ENCODE assay signal across 9 cellular contexts in genomic region chr1:67561704-67562113, GRCh38.
DNase-seq lines count a peak whose midpoint lies in the region; ATAC-seq and TF ChIP-seq lines count a peak whose summit lies in the region.
"Had no signal": no experiment of that assay in that cellular context is flagged by ENCODE, and none has a peak within 500 bp of the region (broad histone marks: within the 10 kb centered on the region; RNA-seq: fewer than 3 reads in every experiment).

No MANE protein-coding gene starts in this region.

- CTCF ChIA-PET in Caco-2 (lab: Charles Lee) = interaction anchor here (0.6 to 2.6 kb wide), 7 partner anchors 29 to 210 kb away, joined by 3 to 9 read pairs (median 5); partner anchors contain the start of gene GADD45A
- CTCF ChIA-PET in activated CD8-positive, alpha-beta memory T cell treated with anti-CD3 and anti-CD28 coated beads, Interleukin-2, amount 10 ng/mL, durations not matched to agents 7 days and 5 days (lab: Charles Lee) = interaction anchor here (0.8 to 5.5 kb wide), 24 partner anchors 10 to 348 kb away, joined by 3 to 84 read pairs (median 4); partner anchors contain the start of gene GADD45A

- no peak overlapping the region for H3K27ac Mint-ChIP-seq in Caco-2 (ENCODE audit: unreplicated experiment)
- H3K27ac Mint-ChIP-seq in activated CD8-positive, alpha-beta memory T cell treated with anti-CD3 and anti-CD28 coated beads, Interleukin-2, amount 10 ng/mL, durations not matched to agents 7 days and 5 days = no peak overlapping the region
- H3K27ac Mint-ChIP-seq: activated naive CD8-positive, alpha-beta T cell had no signal

- peak; percentile 69 for ATAC-seq in GM21360 (IDR thresholded peaks at IDR 0.05; ENCODE audit: unreplicated experiment)
- peak; percentile 90 for ATAC-seq in activated CD8-positive, alpha-beta memory T cell treated with anti-CD3 and anti-CD28 coated beads, Interleukin-2, amount 10 ng/mL, durations not matched to agents 7 days and 5 days

- H3K36me3 Mint-ChIP-seq in Caco-2 (ENCODE audit: insufficient read depth, unreplicated experiment) = no peaks in the 10 kb centered on the region
- no peaks in the 10 kb centered on the region for H3K36me3 Mint-ChIP-seq in activated CD8-positive, alpha-beta memory T cell treated with anti-CD3 and anti-CD28 coated beads, Interleukin-2, amount 10 ng/mL, durations not matched to agents 7 days and 5 days
- H3K36me3 Mint-ChIP-seq: activated naive CD8-positive, alpha-beta T cell had no signal

- no peak overlapping the region for H3K4me3 ChIP-seq in Caco-2 (ENCODE audit: low read depth, low read length)
- H3K4me3 ChIP-seq in HL-60 (replicated peaks; ENCODE audit: insufficient read depth, low read length) = no peak overlapping the region
- no peak overlapping the region for H3K4me3 ChIP-seq in epithelial cell of proximal tubule (ENCODE audit: low read depth, low read length)

- TF ChIP-seq CTCF in Caco-2 (IDR thresholded peaks at IDR 0.05; ENCODE audit: insufficient read depth in 1 of 2, low read depth in 1 of 2, low read length in 1 of 2, severe bottlenecking in 1 of 2, unreplicated experiment in 1 of 2) = peak; percentile 73 to 77
- TF ChIP-seq CTCF in HL-60 (IDR thresholded peaks at IDR 0.05; ENCODE audit: insufficient read depth, low read length) = peak; percentile 83
- TF ChIP-seq CTCF in epithelial cell of proximal tubule (conservative IDR thresholded peaks at IDR 0.05; ENCODE audit: low read depth, low read length) = peak; percentile 96

- no TSS peak for BruUV-seq in Caco-2 (replicated peaks; lab: Mats Ljungman, UMichigan)

- H3K36me3 ChIP-seq in Caco-2 (ENCODE audit: control insufficient read depth, insufficient read depth, low read length) = no peaks in the 10 kb centered on the region

- no peaks in the 10 kb centered on the region for H3K9me3 Mint-ChIP-seq in Caco-2 (ENCODE audit: unreplicated experiment)
- H3K9me3 Mint-ChIP-seq in activated CD8-positive, alpha-beta memory T cell treated with anti-CD3 and anti-CD28 coated beads, Interleukin-2, amount 10 ng/mL, durations not matched to agents 7 days and 5 days (ENCODE audit: low read depth) = no peaks in the 10 kb centered on the region

- H3K4me3 Mint-ChIP-seq in Caco-2 (ENCODE audit: unreplicated experiment) = no peak overlapping the region
- no peak overlapping the region for H3K4me3 Mint-ChIP-seq in activated CD8-positive, alpha-beta memory T cell treated with anti-CD3 and anti-CD28 coated beads, Interleukin-2, amount 10 ng/mL, durations not matched to agents 7 days and 5 days
- H3K4me3 Mint-ChIP-seq: activated naive CD8-positive, alpha-beta T cell had no signal

- POLR2A ChIA-PET in Caco-2 (lab: Charles Lee) = interaction anchor here (0.5 to 1.3 kb wide), 2 partner anchors 123 to 198 kb away, joined by 3 to 7 read pairs; partner anchors contain the start of gene GADD45A

- H3K4me1 ChIP-seq in Caco-2 = peaks cover 16% of the 10 kb centered on the region; the same call in 1 of the 2 replicates

- intact Hi-C loops in Caco-2 (cut with micrococcal nuclease; ENCODE audit: unreplicated experiment) = loop anchor here (1.0 kb wide), 5 partner anchors 29 to 199 kb away; partner anchors contain the start of gene GADD45A

- H3K27me3 ChIP-seq in Caco-2 (replicated peaks; ENCODE audit: control insufficient read depth, insufficient read depth, low read length) (no peaks in the 10 kb centered on the region), HL-60 (ENCODE audit: insufficient read depth, poor library complexity, severe bottlenecking) (no peaks in the 10 kb centered on the region)

- H3K27me3 Mint-ChIP-seq in Caco-2 (ENCODE audit: insufficient read depth, unreplicated experiment) = no peaks in the 10 kb centered on the region
- H3K27me3 Mint-ChIP-seq in activated CD8-positive, alpha-beta memory T cell treated with anti-CD3 and anti-CD28 coated beads, Interleukin-2, amount 10 ng/mL, durations not matched to agents 7 days and 5 days = peaks cover 5% of the 10 kb centered on the region
- H3K27me3 Mint-ChIP-seq: activated naive CD8-positive, alpha-beta T cell had no signal

- DNase-seq in Caco-2 (peak; percentile 90 to 92), HL-60 (ENCODE audit: low read depth in 1 of 2, low spot score in 1 of 2) (peak; percentile 28 to 84), NOMO-1 (lab: John Stamatoyannopoulos, UW; ENCODE audit: unreplicated experiment in 2 of 2) (peak; percentile 38 to 39), epithelial cell of proximal tubule (ENCODE audit: low read depth) (no peak), myocyte (ENCODE audit: low read depth) (peak; percentile 86)
- peak; percentile 87 for DNase-seq in activated CD8-positive, alpha-beta memory T cell treated with anti-CD3 and anti-CD28 coated beads, Interleukin-2, amount 10 ng/mL, durations not matched to agents 7 days and 5 days
- peak; percentile 69 to 76 for DNase-seq in stimulated activated CD8-positive, alpha-beta memory T cell treated with anti-CD3 and anti-CD28 coated beads, Interleukin-7, amount 100 ng/mL, for 4 hours (ENCODE audit: low read depth in 2 of 2)

- H3K9me3 ChIP-seq in Caco-2 = no peaks in the 10 kb centered on the region

- no peak overlapping the region for H3K27ac ChIP-seq in HL-60 (replicated peaks)

- H3K4me1 Mint-ChIP-seq in Caco-2 (ENCODE audit: low read depth, unreplicated experiment) = no peaks in the 10 kb centered on the region
- peaks cover 4% of the 10 kb centered on the region for H3K4me1 Mint-ChIP-seq in activated CD8-positive, alpha-beta memory T cell treated with anti-CD3 and anti-CD28 coated beads, Interleukin-2, amount 10 ng/mL, durations not matched to agents 7 days and 5 days
